ENCODE assay signal across 19 cellular contexts in genomic region chr18:40367576-40367975, GRCh38.
A peak's percentile ranks its signal among the peaks of the same experiment; 100 is the strongest.
DNase-seq lines count a peak whose midpoint lies in the region; ATAC-seq and TF ChIP-seq lines count a peak whose summit lies in the region.
"Had no signal": no experiment of that assay in that cellular context is flagged by ENCODE, and none has a peak within 500 bp of the region (broad histone marks: within the 10 kb centered on the region; RNA-seq: fewer than 3 reads in every experiment).

No MANE protein-coding gene starts in this region.

- no peaks in the 10 kb centered on the region for H4K20me1 ChIP-seq in GM23338 (replicated peaks; ENCODE audit: insufficient read depth)
- H4K20me1 ChIP-seq: BLaER1 treated with 17β-estradiol and CSF1 and Interleukin-3, amounts not matched to agents 10 nM and 100 nM had no signal

- H3K4ac ChIP-seq in mesenchymal stem cell (ENCODE audit: low read depth in 1 of 2, low read length in 2 of 2): no peak overlapping the region

- H2BK12ac ChIP-seq in mesenchymal stem cell (ENCODE audit: low read length in 2 of 2): no peak overlapping the region

- H3K9ac ChIP-seq in mesenchymal stem cell (ENCODE audit: low read length): no peak overlapping the region
- H3K9ac ChIP-seq: BLaER1 treated with 17β-estradiol and CSF1 and Interleukin-3, amounts not matched to agents 10 nM and 100 nM had no signal

- no peaks in the 10 kb centered on the region for H3K79me1 ChIP-seq in mesenchymal stem cell (replicated peaks; ENCODE audit: low read length, poor library complexity, severe bottlenecking)

- no peak overlapping the region for H3K4me2 ChIP-seq in GM23338
- H3K4me2 ChIP-seq in mesenchymal stem cell (ENCODE audit: low read length, poor library complexity, severe bottlenecking): no peak overlapping the region
- H3K4me2 ChIP-seq: BLaER1 treated with 17β-estradiol and CSF1 and Interleukin-3, amounts not matched to agents 10 nM and 100 nM had no signal

- no peaks in the 10 kb centered on the region for H3K9me3 ChIP-seq in mesenchymal stem cell (ENCODE audit: control insufficient read depth, low read length)
- H3K9me3 ChIP-seq: BLaER1 treated with 17β-estradiol and CSF1 and Interleukin-3, amounts not matched to agents 10 nM and 100 nM had no signal

- H3K18ac ChIP-seq in mesenchymal stem cell (ENCODE audit: low read depth in 1 of 2, low read length in 2 of 2): no peak overlapping the region

- H3K27ac Mint-ChIP-seq in GM23338: no peak overlapping the region
- H3K27ac Mint-ChIP-seq: B cell; CD8-positive, alpha-beta T cell; HFFc6; IgD-negative memory B cell had no signal

- H3K4me1 Mint-ChIP-seq in GM23338: no peaks in the 10 kb centered on the region
- H3K4me1 Mint-ChIP-seq: B cell had no signal

- no peak overlapping the region for H2BK120ac ChIP-seq in mesenchymal stem cell (ENCODE audit: low read depth, low read length)

- no peak overlapping the region for H2AK5ac ChIP-seq in mesenchymal stem cell (ENCODE audit: low read length, severe bottlenecking)

- no peaks in the 10 kb centered on the region for H3K27me3 Mint-ChIP-seq in GM23338 (ENCODE audit: insufficient read depth, low read depth, poor library complexity)
- H3K27me3 Mint-ChIP-seq: B cell, IgD-negative memory B cell had no signal

- H4K8ac ChIP-seq in mesenchymal stem cell (ENCODE audit: low read length): no peak overlapping the region

- peaks cover under 1% of the 10 kb centered on the region; the same call in 1 of the 2 replicates for H3K9me2 ChIP-seq in GM23338 (ENCODE audit: insufficient read depth)

- H4K91ac ChIP-seq in mesenchymal stem cell (ENCODE audit: low read length): no peak overlapping the region

- H3K27ac ChIP-seq in GM23338 (ENCODE audit: low read depth): no peak overlapping the region
- H3K27ac ChIP-seq in mesenchymal stem cell (ENCODE audit: low read length, poor library complexity, severe bottlenecking): no peak overlapping the region
- H3K27ac ChIP-seq: BLaER1 treated with 17β-estradiol and CSF1 and Interleukin-3, amounts not matched to agents 10 nM and 100 nM had no signal

- H3K4me3 Mint-ChIP-seq in GM23338: no peak overlapping the region
- H3K4me3 Mint-ChIP-seq: B cell; CD8-positive, alpha-beta T cell; HFFc6; IgD-negative memory B cell had no signal

- DNase-seq in GM23338 (ENCODE audit: low spot score) (no peak), dermis blood vessel endothelial cell (peak; percentile 15), epithelial cell of esophagus (ENCODE audit: low read depth) (peak; percentile 4), pulmonary artery endothelial cell (ENCODE audit: low read depth, low spot score) (peak; percentile 81), mesenchymal stem cell (no peak), NCI-H146 (lab: John Stamatoyannopoulos, UW) (no peak)
- DNase-seq: Calu3; CD8-positive, alpha-beta T cell; DMS79 treated with DMSO at 0.1 percent for 48 hours; GF-D8; GOT3; H7; HFFc6 had no signal

- H3K79me2 ChIP-seq in GM23338 (replicated peaks; ENCODE audit: insufficient read depth): no peaks in the 10 kb centered on the region

- H2BK5ac ChIP-seq in mesenchymal stem cell (ENCODE audit: low read depth, low read length, poor library complexity, severe bottlenecking): no peak overlapping the region

- 83% methylated on average over 1 of the region's 2 CpGs for WGBS in mesenchymal stem cell

- H3K23ac ChIP-seq in mesenchymal stem cell (ENCODE audit: low read length in 2 of 2): no peak overlapping the region

- no peak overlapping the region for H3K4me3 ChIP-seq in GM23338
- no peak overlapping the region for H3K4me3 ChIP-seq in epithelial cell of esophagus (ENCODE audit: low read length)
- no peak overlapping the region for H3K4me3 ChIP-seq in mesenchymal stem cell (ENCODE audit: insufficient read depth in 1 of 2, low read depth in 1 of 2, low read length in 2 of 2)
- H3K4me3 ChIP-seq: BLaER1 treated with 17β-estradiol and CSF1 and Interleukin-3, amounts not matched to agents 10 nM and 100 nM had no signal

- TF ChIP-seq CTCF in GM23338 (conservative IDR thresholded peaks at IDR 0.05; ENCODE audit: low read depth in 2 of 2) (no peak), epithelial cell of esophagus (IDR thresholded peaks at IDR 0.05; ENCODE audit: insufficient read depth, low read depth, low read length, missing control alignments) (no peak)

- H3K9me3 Mint-ChIP-seq in GM23338: no peaks in the 10 kb centered on the region

- H2AFZ ChIP-seq in GM23338 (0 out of 2 replicates have a peak overlapping the region, but pooled peaks have one; percentile 2), mesenchymal stem cell (ENCODE audit: low read depth, low read length) (no peak overlapping the region)

- H2BK15ac ChIP-seq in mesenchymal stem cell (ENCODE audit: low read depth, poor library complexity, severe bottlenecking): no peak overlapping the region

- H3F3A ChIP-seq in GM23338 (replicated peaks; ENCODE audit: low read depth): no peaks in the 10 kb centered on the region

- no peak overlapping the region for H3K14ac ChIP-seq in mesenchymal stem cell (ENCODE audit: low read length in 2 of 2)

- H3K36me3 Mint-ChIP-seq in GM23338 (ENCODE audit: low read depth): no peaks in the 10 kb centered on the region
- H3K36me3 Mint-ChIP-seq: CD8-positive, alpha-beta T cell; IgD-negative memory B cell had no signal

- H3K4me1 ChIP-seq in GM23338 (ENCODE audit: insufficient read depth) (no peaks in the 10 kb centered on the region), mesenchymal stem cell (ENCODE audit: control insufficient read depth, insufficient read depth, low read depth, low read length) (no peaks in the 10 kb centered on the region)
- H3K4me1 ChIP-seq: BLaER1 treated with 17β-estradiol and CSF1 and Interleukin-3, amounts not matched to agents 10 nM and 100 nM had no signal

- H3K36me3 ChIP-seq in GM23338 (ENCODE audit: insufficient read depth): no peaks in the 10 kb centered on the region
- H3K36me3 ChIP-seq in mesenchymal stem cell (ENCODE audit: control insufficient read depth in 1 of 2, insufficient read depth in 2 of 2, low read depth in 1 of 2, low read length in 2 of 2): no peaks in the 10 kb centered on the region
- H3K36me3 ChIP-seq: BLaER1 treated with 17β-estradiol and CSF1 and Interleukin-3, amounts not matched to agents 10 nM and 100 nM had no signal

- H3K27me3 ChIP-seq in GM23338 (ENCODE audit: insufficient read depth) (no peaks in the 10 kb centered on the region), mesenchymal stem cell (ENCODE audit: control insufficient read depth in 1 of 2, insufficient read depth in 1 of 2, low read length in 2 of 2) (no peaks in the 10 kb centered on the region)
- H3K27me3 ChIP-seq: BLaER1 treated with 17β-estradiol and CSF1 and Interleukin-3, amounts not matched to agents 10 nM and 100 nM had no signal

- ATAC-seq in GM23338 (no peak), GM21825 (IDR thresholded peaks at IDR 0.05; ENCODE audit: unreplicated experiment) (no peak)
- ATAC-seq: CD8-positive, alpha-beta T cell; HCT116; HepG2 had no signal

TF ChIP-seq in GM23338, 12 proteins besides CTCF, POLR2A, EP300 and RAD21:
- TF ChIP-seq EZH2phosphoT487 (IDR thresholded peaks at IDR 0.05; ENCODE audit: unreplicated experiment): no peak
- no peak for TF ChIP-seq ZNF114 (CRISPR knock-in tag; IDR thresholded peaks at IDR 0.05)
- no peak for TF ChIP-seq JUNB (IDR thresholded peaks at IDR 0.05; ENCODE audit: unreplicated experiment)
- no peak for TF ChIP-seq ETS1 (IDR thresholded peaks at IDR 0.05)
- TF ChIP-seq ZNF331 (CRISPR knock-in tag; IDR thresholded peaks at IDR 0.05; ENCODE audit: low read depth): no peak

Comparison
In these comparisons a context has a peak if more than half of its experiments do, and no peak if none do; other contexts are left out.
1. DNase-seq: peak in dermis blood vessel endothelial cell (single experiment), epithelial cell of esophagus (single experiment) and pulmonary artery endothelial cell (single experiment); none in GM23338 (single experiment), mesenchymal stem cell (single experiment) and NCI-H146 (single experiment).